18 cellular contexts compared by ENCODE assay signal in the genomic region with DNA sequence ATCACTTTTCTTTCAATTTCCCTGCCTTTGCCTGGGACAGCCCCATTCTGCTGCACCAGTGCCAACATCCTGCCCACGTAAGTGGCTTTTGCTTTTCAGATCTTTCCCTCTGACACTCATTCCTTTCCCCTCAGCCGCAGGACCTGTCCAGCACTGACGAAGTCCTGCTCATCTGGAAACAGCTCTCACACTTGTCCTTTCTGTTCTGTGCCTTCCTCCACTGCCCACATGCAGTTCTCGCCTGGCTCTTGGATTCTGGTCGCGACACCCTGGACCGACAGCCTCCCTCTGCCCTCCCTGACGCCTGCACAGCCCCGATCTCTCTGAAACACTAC.
DNase-seq lines count a peak whose midpoint lies in the region; ATAC-seq, FAIRE-seq and TF ChIP-seq lines count a peak whose summit lies in the region.
"Had no signal": no experiment of that assay in that cellular context is flagged by ENCODE, and none has a peak within 500 bp of the region (broad histone marks: within the 10 kb centered on the region; RNA-seq: fewer than 3 reads in every experiment).

No MANE protein-coding gene starts in this region.

- WGBS in sigmoid colon, 2 donors = 79 to 87% methylated on average over 9 of the region's 9 CpGs

- H3K4me3 Mint-ChIP-seq in glutamatergic neuron (ENCODE audit: unreplicated experiment) = no peak overlapping the region

- no peaks in the 10 kb centered on the region for H3K27me3 ChIP-seq in sigmoid colon

- intact Hi-C loops in sigmoid colon (cut with DNase I) (no loop called here), OCI-LY7 (cut with micrococcal nuclease; ENCODE audit: unreplicated experiment) (no loop called here)

- no peak overlapping the region for H2AFZ ChIP-seq in OCI-LY7 (ENCODE audit: low read length)

- peak overlapping the region; percentile 4 for H3K27ac Mint-ChIP-seq in glutamatergic neuron (ENCODE audit: unreplicated experiment)

- CTCF ChIA-PET in HEK293 (lab: Yijun Ruan, JAX) (no interaction called here), OCI-LY7 (lab: Charles Lee; ENCODE audit: unreplicated experiment) (no interaction called here)

- H3K9me2 ChIP-seq in OCI-LY7 (ENCODE audit: insufficient read depth, low read length) = no peaks in the 10 kb centered on the region

- no peak for TF ChIP-seq EP300 in sigmoid colon (IDR thresholded peaks at IDR 0.05)

- DNase-seq in glutamatergic neuron (no peak), sigmoid colon (peak; percentile 10), H54 (ENCODE audit: insufficient read length, low spot score) (no peak), OCI-LY7 (ENCODE audit: low spot score) (no peak)
- DNase-seq: ACHN; CD8-positive, alpha-beta memory T cell; GF-D8; GOT3; Karpas-422; MM.1S; NCI-H1105 treated with DMSO at 0.1 percent for 48 hours; NCI-H187; NCI-H446; NCI-H748 treated with DMSO at 0.1 percent for 48 hours had no signal

- no peak for ATAC-seq in HG02588 (IDR thresholded peaks at IDR 0.05; ENCODE audit: unreplicated experiment)

- FAIRE-seq in H54 (lab: Jason Lieb, UNC) = no peak
- FAIRE-seq: RCC 7860 had no signal

- POLR2A ChIA-PET in HEK293 (lab: Yijun Ruan, JAX) = no interaction called here
- POLR2A ChIA-PET in OCI-LY7 (lab: Charles Lee) = no interaction called here

- 0 out of 2 replicates have a peak, but pooled peaks cover 3% of the 10 kb centered on the region for H3K4me1 ChIP-seq in HEK293 (ENCODE audit: control insufficient read depth, insufficient read depth, low read length)
- peaks cover 0 to 64% (median 55%) of the 10 kb centered on the region in 4 donors for H3K4me1 ChIP-seq in sigmoid colon
- no peaks in the 10 kb centered on the region for H3K4me1 ChIP-seq in OCI-LY7 (ENCODE audit: insufficient read depth, low read length, poor library complexity, severe bottlenecking)

- H3K27me3 Mint-ChIP-seq in glutamatergic neuron (ENCODE audit: unreplicated experiment) = peaks cover 18% of the 10 kb centered on the region

- H3K4me2 ChIP-seq in OCI-LY7 (ENCODE audit: low read length) = no peak overlapping the region

- H3K4me3 ChIP-seq in HEK293 (ENCODE audit: low read depth, low read length) (no peak overlapping the region), sigmoid colon (no peak overlapping the region), OCI-LY7 (ENCODE audit: low read depth, low read length, poor library complexity, severe bottlenecking) (no peak overlapping the region)

- H3K36me3 Mint-ChIP-seq in glutamatergic neuron (ENCODE audit: unreplicated experiment) = peaks cover 5% of the 10 kb centered on the region

- no peaks in the 10 kb centered on the region for H4K20me1 ChIP-seq in OCI-LY7 (ENCODE audit: insufficient read depth, low read length)

- H3K9me3 Mint-ChIP-seq in glutamatergic neuron (ENCODE audit: unreplicated experiment) = peaks cover 13% of the 10 kb centered on the region

- no peaks in the 10 kb centered on the region for H3K9me3 ChIP-seq in HEK293 (ENCODE audit: control insufficient read depth, insufficient read depth, low read depth, low read length)
- H3K9me3 ChIP-seq in sigmoid colon = no peaks in the 10 kb centered on the region
- no peaks in the 10 kb centered on the region for H3K9me3 ChIP-seq in OCI-LY7 (ENCODE audit: low read length)

- no peaks in the 10 kb centered on the region for H3K79me2 ChIP-seq in OCI-LY7 (ENCODE audit: insufficient read depth, low read depth, low read length)

- no peaks in the 10 kb centered on the region for H3K36me3 ChIP-seq in HEK293 (ENCODE audit: control insufficient read depth in 2 of 2, insufficient read depth in 1 of 2, low read length in 2 of 2)
- peaks cover 0 to 24% (median 3%) of the 10 kb centered on the region in 4 donors for H3K36me3 ChIP-seq in sigmoid colon
- no peaks in the 10 kb centered on the region for H3K36me3 ChIP-seq in OCI-LY7 (ENCODE audit: insufficient read depth, low read length)

- no TSS peak for BruUV-seq in OCI-LY7 (replicated peaks; lab: Mats Ljungman, UMichigan)

- H3K27ac ChIP-seq in HEK293 (ENCODE audit: extremely low read depth, low read depth, low read length) (no peak overlapping the region), sigmoid colon (peak overlapping the region in 1 of 4 donors; percentile 74), OCI-LY7 (ENCODE audit: low read depth, low read length, poor library complexity, severe bottlenecking) (no peak overlapping the region)

- TF ChIP-seq POLR2A in sigmoid colon (IDR thresholded peaks at IDR 0.05) (no peak), H54 (IDR thresholded peaks at IDR 0.05; ENCODE audit: low read depth, low read length) (no peak)

- H3K4me1 Mint-ChIP-seq in glutamatergic neuron (ENCODE audit: low read depth, unreplicated experiment) = peaks cover 23% of the 10 kb centered on the region

- TF ChIP-seq CTCF in HEK293 (tag by site-specific recombination; IDR thresholded peaks at IDR 0.05) = no peak
- TF ChIP-seq CTCF in glutamatergic neuron (IDR thresholded peaks at IDR 0.05; ENCODE audit: partially characterized antibody, unreplicated experiment) = no peak
- no peak for TF ChIP-seq CTCF in sigmoid colon (IDR thresholded peaks at IDR 0.05)
- no peak for TF ChIP-seq CTCF in OCI-LY7 (conservative IDR thresholded peaks at IDR 0.05; ENCODE audit: low read length)

TF ChIP-seq in HEK293, 187 proteins besides CTCF, POLR2A, EP300 and RAD21:
- no peak for TF ChIP-seq ZNF341 (tag by site-specific recombination; IDR thresholded peaks at IDR 0.05; ENCODE audit: low read depth)
- peak; percentile 78 for TF ChIP-seq REST (tag by site-specific recombination; IDR thresholded peaks at IDR 0.05)

TF ChIP-seq in PFSK-1, 5 proteins besides CTCF, POLR2A, EP300 and RAD21:
- TF ChIP-seq SIN3A (IDR thresholded peaks at IDR 0.05; ENCODE audit: borderline replicate concordance, insufficient read depth, low read length) (no peak), POLR2AphosphoS5 (IDR thresholded peaks at IDR 0.05; ENCODE audit: low read depth, low read length) (no peak), FOXP2 (optimal IDR thresholded peaks at IDR 0.05; ENCODE audit: borderline replicate concordance, extremely low read depth, extremely low read length, insufficient read depth) (no peak), REST (IDR thresholded peaks at IDR 0.05; ENCODE audit: insufficient read depth in 1 of 2, low read depth in 2 of 2, low read length in 2 of 2) (peak; percentile 22 to 79; a peak in 3 of 4 replicates), TAF1 (IDR thresholded peaks at IDR 0.05; ENCODE audit: borderline replicate concordance, insufficient read depth, low read length) (no peak)
